ENCODE assay signal across 1 cellular context in the genomic region with DNA sequence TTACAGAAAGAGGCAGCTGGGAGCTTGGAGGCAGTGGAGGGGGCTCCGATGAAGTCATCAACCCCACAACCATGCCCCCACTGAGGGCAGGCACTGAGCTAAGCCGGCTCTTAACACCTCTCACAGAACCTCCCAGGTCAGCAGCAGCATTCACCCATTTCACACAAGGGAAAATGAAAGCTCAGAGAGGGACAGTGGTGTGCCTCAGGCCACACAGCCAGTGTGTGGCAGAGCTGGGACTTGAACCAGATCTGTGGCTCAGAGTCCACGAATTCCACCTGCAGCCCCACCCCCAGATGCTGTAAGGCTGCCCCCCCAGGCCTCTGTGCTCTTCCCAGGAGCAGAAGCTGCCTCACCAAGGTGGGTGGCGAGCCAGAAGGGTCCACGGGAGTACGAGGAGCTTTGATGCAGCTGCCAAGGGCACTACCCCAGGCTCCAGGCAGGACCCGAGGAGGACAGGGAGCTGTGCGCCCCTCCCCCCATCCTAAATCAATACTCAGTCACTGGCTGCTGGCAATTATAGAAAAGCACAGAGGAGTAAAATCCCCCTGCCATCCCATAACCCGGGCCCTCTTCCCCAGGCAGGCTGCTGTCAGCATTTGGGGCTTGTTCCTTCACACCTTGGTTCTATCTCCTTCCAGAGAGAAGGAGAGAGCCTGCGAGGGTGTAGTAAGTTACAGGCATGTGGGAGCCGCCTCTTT.
TF ChIP-seq lines count a peak whose summit lies in the region.

No MANE protein-coding gene starts in this region.

TF ChIP-seq in IMR-90, 13 proteins besides CTCF, POLR2A, EP300 and RAD21:
- TF ChIP-seq RFX5 (IDR thresholded peaks at IDR 0.05; ENCODE audit: low read depth, low read length) (no peak), SMC3 (IDR thresholded peaks at IDR 0.05; ENCODE audit: low read depth, low read length) (no peak), FOS (IDR thresholded peaks at IDR 0.05; ENCODE audit: low read depth, low read length) (no peak), RCOR1 (IDR thresholded peaks at IDR 0.05; ENCODE audit: insufficient replicate concordance, low read length) (no peak), CEBPB (IDR thresholded peaks at IDR 0.05; ENCODE audit: low read depth, low read length) (no peak), MXI1 (IDR thresholded peaks at IDR 0.05; ENCODE audit: borderline replicate concordance, low read depth, low read length) (no peak), CHD1 (IDR thresholded peaks at IDR 0.05; ENCODE audit: low read depth, low read length) (no peak), NFE2L2 (IDR thresholded peaks at IDR 0.05; ENCODE audit: low read depth, low read length) (no peak), BHLHE40 (IDR thresholded peaks at IDR 0.05; ENCODE audit: low read depth, low read length) (no peak), MAZ (IDR thresholded peaks at IDR 0.05; ENCODE audit: borderline replicate concordance, low read depth, low read length) (no peak), MAFK (IDR thresholded peaks at IDR 0.05; ENCODE audit: low read depth, low read length) (no peak)
- TF ChIP-seq, protein P1, sequence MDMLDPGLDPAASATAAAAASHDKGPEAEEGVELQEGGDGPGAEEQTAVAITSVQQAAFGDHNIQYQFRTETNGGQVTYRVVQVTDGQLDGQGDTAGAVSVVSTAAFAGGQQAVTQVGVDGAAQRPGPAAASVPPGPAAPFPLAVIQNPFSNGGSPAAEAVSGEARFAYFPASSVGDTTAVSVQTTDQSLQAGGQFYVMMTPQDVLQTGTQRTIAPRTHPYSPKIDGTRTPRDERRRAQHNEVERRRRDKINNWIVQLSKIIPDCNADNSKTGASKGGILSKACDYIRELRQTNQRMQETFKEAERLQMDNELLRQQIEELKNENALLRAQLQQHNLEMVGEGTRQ (IDR thresholded peaks at IDR 0.05; ENCODE audit: low read depth, low read length) = no peak
- TF ChIP-seq, protein P2, sequence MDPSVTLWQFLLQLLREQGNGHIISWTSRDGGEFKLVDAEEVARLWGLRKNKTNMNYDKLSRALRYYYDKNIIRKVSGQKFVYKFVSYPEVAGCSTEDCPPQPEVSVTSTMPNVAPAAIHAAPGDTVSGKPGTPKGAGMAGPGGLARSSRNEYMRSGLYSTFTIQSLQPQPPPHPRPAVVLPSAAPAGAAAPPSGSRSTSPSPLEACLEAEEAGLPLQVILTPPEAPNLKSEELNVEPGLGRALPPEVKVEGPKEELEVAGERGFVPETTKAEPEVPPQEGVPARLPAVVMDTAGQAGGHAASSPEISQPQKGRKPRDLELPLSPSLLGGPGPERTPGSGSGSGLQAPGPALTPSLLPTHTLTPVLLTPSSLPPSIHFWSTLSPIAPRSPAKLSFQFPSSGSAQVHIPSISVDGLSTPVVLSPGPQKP (IDR thresholded peaks at IDR 0.05; ENCODE audit: borderline replicate concordance, low read depth, low read length) = no peak
